8 cellular contexts compared by ENCODE assay signal in genomic region chr5:124677376-124677998, GRCh38.
A peak's percentile ranks its signal among the peaks of the same experiment; 100 is the strongest.
DNase-seq lines count a peak whose midpoint lies in the region; ATAC-seq and TF ChIP-seq lines count a peak whose summit lies in the region.
"Had no signal": no experiment of that assay in that cellular context is flagged by ENCODE, and none has a peak within 500 bp of the region (broad histone marks: within the 10 kb centered on the region; RNA-seq: fewer than 3 reads in every experiment).

No MANE protein-coding gene starts in this region.

- H3K4me1 ChIP-seq in thyroid gland: peaks cover 54 to 56% of the 10 kb centered on the region in 2 donors

- no peak for ATAC-seq in GM18909 (IDR thresholded peaks at IDR 0.05; ENCODE audit: poor library complexity, unreplicated experiment)

- H3K27ac ChIP-seq in dorsolateral prefrontal cortex (peak overlapping the region in 55 of 59 donors; percentile 5 to 82 (median 64)), thyroid gland (peak overlapping the region in 1 of 3 donors; percentile 24)

- DNase-seq in NCI-H446 treated with DMSO at 0.1 percent for 48 hours (lab: John Stamatoyannopoulos, UW) (peak; percentile 97), dorsolateral prefrontal cortex (peak in 7 of 10 donors; percentile 26 to 79 (median 55)), midbrain (lab: John Stamatoyannopoulos, UW) (peak; percentile 59), thyroid gland (peak; percentile 62 to 74), amniotic stem cell (lab: John Stamatoyannopoulos, UW) (no peak)
- no peak for DNase-seq in activated naive CD4-positive, alpha-beta T cell (lab: John Stamatoyannopoulos, UW)
- DNase-seq: activated naive CD4-positive, alpha-beta T cell treated with anti-CD3 and anti-CD28 coated beads for 36 hours had no signal

- TF ChIP-seq CTCF in dorsolateral prefrontal cortex (IDR thresholded peaks at IDR 0.05 in 54 of 56, conservative IDR thresholded peaks at IDR 0.05 in 2 of 56; ENCODE audit: low read depth in 1 of 56, partially characterized antibody in 56 of 56) (peak in 1 of 56 donors; percentile 8), thyroid gland (IDR thresholded peaks at IDR 0.05) (no peak)

- TF ChIP-seq POLR2A in thyroid gland (IDR thresholded peaks at IDR 0.05): no peak

- no peaks in the 10 kb centered on the region for H3K9me3 ChIP-seq in thyroid gland

- 41 to 53% methylated on average over 8 of the region's 8 CpGs for whole genome bisulfite sequencing in thyroid gland, 2 donors

- intact Hi-C loops in dorsolateral prefrontal cortex (cut with DNase I) (no loop called here), thyroid gland (cut with DNase I) (no loop called here)

- H3K27me3 ChIP-seq in dorsolateral prefrontal cortex: no peaks in the 10 kb centered on the region
- H3K27me3 ChIP-seq in thyroid gland: no peaks in the 10 kb centered on the region

- no peaks in the 10 kb centered on the region for H3K36me3 ChIP-seq in thyroid gland

- peak overlapping the region in 28 of 59 donors; percentile 1 to 36 (median 14) for H3K4me3 ChIP-seq in dorsolateral prefrontal cortex
- no peak overlapping the region for H3K4me3 ChIP-seq in thyroid gland (replicated peaks in 1 of 3)

Comparison
In these comparisons a context has a peak if more than half of its experiments do, and no peak if none do; other contexts are left out.
1. DNase-seq: peak in NCI-H446 treated with DMSO at 0.1 percent for 48 hours (single experiment), dorsolateral prefrontal cortex (7 of 10), midbrain (single experiment) and thyroid gland (2 of 2); none in activated naive CD4-positive, alpha-beta T cell (0 of 4) and amniotic stem cell (single experiment).